35 cellular contexts compared by ENCODE assay signal in genomic region chr3:19106307-19106706, GRCh38. TPM values are rescaled to one million over a fixed set of nuclear protein-coding genes. Genes with fewer than 3 reads are reported as not detected.
"Had no signal": no experiment of that assay in that cellular context is flagged by ENCODE, and none has a peak within 500 bp of the region (broad histone marks: within the 10 kb centered on the region; RNA-seq: fewer than 3 reads in every experiment).

No MANE protein-coding gene starts in this region.

- H3K27me3 ChIP-seq: brain microvascular endothelial cell, foreskin keratinocyte, gastrocnemius medialis had no signal

- H3K27ac Mint-ChIP-seq: activated CD8-positive, alpha-beta T cell treated with anti-CD3 and anti-CD28 coated beads for 36 hours; activated naive CD8-positive, alpha-beta T cell; activated T-helper 17 cell treated with anti-CD3 and anti-CD28 coated beads, Interleukin-2, amount 50 U/mL, for 72 hours; effector memory CD8-positive, alpha-beta T cell; WTC11 had no signal

- H3K9me3 ChIP-seq: esophagus muscularis mucosa, gastrocnemius medialis had no signal

- FAIRE-seq: astrocyte, bronchial epithelial cell, colon, TTC549 had no signal

- H3K4me1 ChIP-seq: esophagus muscularis mucosa, gastrocnemius medialis had no signal

- H3K36me3 ChIP-seq: brain microvascular endothelial cell, esophagus muscularis mucosa, gastrocnemius medialis had no signal

- ATAC-seq: activated CD8-positive, alpha-beta T cell treated with anti-CD3 and anti-CD28 coated beads for 36 hours; activated T-cell treated with anti-CD3 and anti-CD28 coated beads, Interleukin-2, amount 50 U/mL, for 4 hours; activated T-helper 17 cell treated with anti-CD3 and anti-CD28 coated beads, Interleukin-2, amount 50 U/mL, for 72 hours; effector memory CD8-positive, alpha-beta T cell; foreskin keratinocyte; gastrocnemius medialis; WTC11 had no signal

- H3K4me1 Mint-ChIP-seq: activated T-helper 17 cell treated with anti-CD3 and anti-CD28 coated beads, Interleukin-2, amount 50 U/mL, for 72 hours had no signal

- H3K4me3 ChIP-seq: esophagus muscularis mucosa, gastrocnemius medialis had no signal

- H3K4me3 Mint-ChIP-seq: activated CD8-positive, alpha-beta T cell treated with anti-CD3 and anti-CD28 coated beads for 36 hours; activated naive CD8-positive, alpha-beta T cell; activated T-cell treated with anti-CD3 and anti-CD28 coated beads, Interleukin-2, amount 50 U/mL, for 4 hours; activated T-helper 17 cell treated with anti-CD3 and anti-CD28 coated beads, Interleukin-2, amount 50 U/mL, for 72 hours; effector memory CD8-positive, alpha-beta T cell; WTC11 had no signal

- DNase-seq: activated CD4-positive, alpha-beta T cell treated with anti-CD3 and anti-CD28 coated beads for 1 hour; activated CD4-positive, alpha-beta T cell treated with anti-CD3 and anti-CD28 coated beads for 4 hours; activated CD4-positive, alpha-beta T cell treated with anti-CD3 and anti-CD28 coated beads, Interleukin-2, amount 50 U/mL, for 1 hour; activated CD4-positive, alpha-beta T cell treated with anti-CD3 and anti-CD28 coated beads, Interleukin-2, amount 50 U/mL, for 48 hours; activated CD8-positive, alpha-beta memory T cell treated with anti-CD3 and anti-CD28 coated beads for 24 hours; activated CD8-positive, alpha-beta T cell treated with anti-CD3 and anti-CD28 coated beads for 36 hours; activated effector memory CD4-positive, alpha-beta T cell treated with Interleukin-2 at 50 U/mL for 16 hours; activated gamma-delta T cell treated with Interleukin-2 at 50 U/mL for 16 hours; activated naive CD4-positive, alpha-beta T cell treated with anti-CD3 and anti-CD28 coated beads, Interleukin-2, amount 50 U/mL, for 16 hours; activated naive CD4-positive, alpha-beta T cell treated with Interleukin-2 at 50 U/mL for 16 hours; activated T-cell treated with anti-CD3 and anti-CD28 coated beads, Interleukin-2, amount 50 U/mL, for 4 hours; amniotic stem cell; anterior cingulate cortex; brain microvascular endothelial cell; caudate nucleus; cortex of kidney; dermis blood vessel endothelial cell; effector CD4-positive, alpha-beta T cell; effector memory CD8-positive, alpha-beta T cell; erythroblast; foreskin keratinocyte; gastrocnemius medialis; glutamatergic neuron; T-helper 2 cell had no signal

- H3K27ac ChIP-seq: brain microvascular endothelial cell, esophagus muscularis mucosa, foreskin keratinocyte, gastrocnemius medialis, VCaP had no signal

- H3K36me3 Mint-ChIP-seq: activated naive CD8-positive, alpha-beta T cell had no signal

- H3K9me3 Mint-ChIP-seq: activated CD8-positive, alpha-beta T cell treated with anti-CD3 and anti-CD28 coated beads for 36 hours; activated T-helper 17 cell treated with anti-CD3 and anti-CD28 coated beads, Interleukin-2, amount 50 U/mL, for 72 hours had no signal

RNA-seq across cellular contexts. Expression of gene KCNH8, which starts 42.0 kb away (rescaled TPM):
- total RNA-seq: activated CD8-positive, alpha-beta T cell treated with anti-CD3 and anti-CD28 coated beads for 36 hours; activated T-cell treated with anti-CD3 and anti-CD28 coated beads, Interleukin-2, amount 50 U/mL, for 4 hours; activated T-helper 17 cell treated with anti-CD3 and anti-CD28 coated beads, Interleukin-2, amount 50 U/mL, for 72 hours; bronchial epithelial cell; chondrocyte; foreskin keratinocyte; gastrocnemius medialis; T-helper 1 cell treated with Interleukin-12 subunit alpha and Interleukin-12 subunit beta and Interleukin-4 antibody, amounts not matched to agents 30 ng/mL and 1 ng/mL, for 36 hours had no signal
- polyA plus RNA-seq: foreskin keratinocyte had no signal
